Comparison of ENCODE assay signal across 8 cellular contexts in genomic region chr10:34647848-34648247, GRCh38.
"Had no signal": no experiment of that assay in that cellular context is flagged by ENCODE, and none has a peak within 500 bp of the region (broad histone marks: within the 10 kb centered on the region; RNA-seq: fewer than 3 reads in every experiment).

No MANE protein-coding gene starts in this region.

- H3K9me3 Mint-ChIP-seq: HFFc6 had no signal

- H3K27ac Mint-ChIP-seq: HFFc6 had no signal

- H3K9ac ChIP-seq: GM23248 had no signal

- FAIRE-seq: K562 had no signal

- H3K4me3 Mint-ChIP-seq: HFFc6 had no signal

- H3K9me3 ChIP-seq: HAP-1 had no signal

- H3K27ac ChIP-seq: GM23248 had no signal

- H3K4me3 ChIP-seq: GM23248, HAP-1, K562 had no signal

- DNase-seq: GM23248, GOT3, H7, HFFc6, IMR-90 had no signal

- H3K36me3 ChIP-seq: HAP-1 had no signal

- ATAC-seq: HCT116, K562 had no signal
